2 cellular contexts compared by ENCODE assay signal in genomic region chr5:71492817-71493615, GRCh38.
TF ChIP-seq lines count a peak whose summit lies in the region.

No MANE protein-coding gene starts in this region.

TF ChIP-seq in HepG2, 621 proteins besides CTCF, POLR2A, EP300 and RAD21:
- peak; percentile 55 for TF ChIP-seq NFE2L2 (IDR thresholded peaks at IDR 0.05; ENCODE audit: low read length)
- TF ChIP-seq AGO1 (IDR thresholded peaks at IDR 0.05; ENCODE audit: low read depth, low read length, poor library complexity, severe bottlenecking), result no peak

TF ChIP-seq in SK-N-SH, 30 proteins besides CTCF, POLR2A, EP300 and RAD21:
- TF ChIP-seq MAX (IDR thresholded peaks at IDR 0.05; ENCODE audit: low read depth) (no peak), TCF12 (IDR thresholded peaks at IDR 0.05) (peak; percentile 51), MXI1 (IDR thresholded peaks at IDR 0.05; ENCODE audit: low read depth, low read length) (0 out of 2 replicates have a peak, but pooled peaks have one; percentile 20), FOXM1 (IDR thresholded peaks at IDR 0.05; ENCODE audit: low read depth) (no peak), GATA2 (CRISPR knock-in tag; IDR thresholded peaks at IDR 0.05) (peak; percentile 94), POLR2AphosphoS5 (IDR thresholded peaks at IDR 0.05; ENCODE audit: low read depth, low read length) (peak; percentile 29; the same call in 1 of the 2 replicates), NFIC (IDR thresholded peaks at IDR 0.05; ENCODE audit: borderline replicate concordance) (no peak), REST (IDR thresholded peaks at IDR 0.05; ENCODE audit: low read depth, low read length) (no peak), FOXJ3 (CRISPR knock-in tag; IDR thresholded peaks at IDR 0.05) (peak; percentile 75; the same call in 1 of the 2 replicates), CHD2 (IDR thresholded peaks at IDR 0.05; ENCODE audit: low read length, partially characterized antibody) (peak; percentile 71), YY1 (IDR thresholded peaks at IDR 0.05; ENCODE audit: low read depth) (no peak), RCOR1 (IDR thresholded peaks at IDR 0.05; ENCODE audit: low read length) (peak; percentile 91), RFX5 (IDR thresholded peaks at IDR 0.05; ENCODE audit: low read length) (no peak)
